Comparison of ENCODE assay signal across 8 cellular contexts in the genomic region with DNA sequence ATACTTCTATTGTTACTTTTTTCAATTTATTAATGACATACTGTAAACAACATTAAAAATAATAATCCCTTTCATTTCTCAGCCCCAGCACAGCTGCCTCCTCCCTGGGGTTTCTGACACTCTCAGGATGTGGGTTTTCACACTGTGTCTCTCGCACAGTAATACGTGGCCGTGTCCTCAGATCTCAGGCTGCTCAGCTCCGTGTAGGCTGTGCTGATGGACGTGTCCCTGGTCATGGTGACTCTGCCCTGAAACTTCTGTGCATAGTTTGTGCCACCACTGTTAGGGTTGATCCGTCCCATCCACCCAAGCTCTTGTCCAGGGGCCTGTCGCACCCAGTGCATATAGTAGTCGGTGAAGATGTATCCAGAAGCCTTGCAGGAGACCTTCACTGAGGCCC.
DNase-seq lines count a peak whose midpoint lies in the region; ATAC-seq and TF ChIP-seq lines count a peak whose summit lies in the region.
"Not testable (repeated sequence)": the region's sequence is repeated elsewhere in the genome, so short reads cannot be mapped to it uniquely, and the experiment has no call there.

No MANE protein-coding gene starts in this region.

- H3K9me3 ChIP-seq in CD4-positive, alpha-beta T cell (ENCODE audit: control insufficient read depth, low read length) = not testable (repeated sequence)

- H3K27ac ChIP-seq in CD4-positive, alpha-beta T cell (ENCODE audit: low read depth, low read length) = not testable (repeated sequence)

- not testable (repeated sequence) for H3K27me3 Mint-ChIP-seq in CD4-positive, alpha-beta T cell; activated CD8-positive, alpha-beta T cell treated with anti-CD3 and anti-CD28 coated beads, Interleukin-2, amount 10 ng/mL, durations not matched to agents 7 days and 5 days (ENCODE audit: low read depth); natural killer cell (ENCODE audit: low read depth in 2 of 2)

- CTCF ChIA-PET in CD4-positive, alpha-beta T cell (lab: Charles Lee); activated CD8-positive, alpha-beta T cell treated with anti-CD3 and anti-CD28 coated beads, Interleukin-2, amount 10 ng/mL, durations not matched to agents 7 days and 5 days (lab: Charles Lee): not testable (repeated sequence)

- peak; percentile 51 for ATAC-seq in CD4-positive, alpha-beta T cell (ENCODE audit: poor library complexity)
- ATAC-seq in GM19025 (IDR thresholded peaks at IDR 0.05; ENCODE audit: low read depth, unreplicated experiment) = peak; percentile 28
- ATAC-seq in GM21367 (IDR thresholded peaks at IDR 0.05; ENCODE audit: unreplicated experiment) = peak; percentile 23
- peak; percentile 32 for ATAC-seq in HG02571 (IDR thresholded peaks at IDR 0.05; ENCODE audit: unreplicated experiment)
- peak; percentile 15 for ATAC-seq in HG02973 (IDR thresholded peaks at IDR 0.05; ENCODE audit: unreplicated experiment)
- peak; percentile 40 for ATAC-seq in HG03354 (IDR thresholded peaks at IDR 0.05; ENCODE audit: poor library complexity, severe bottlenecking, unreplicated experiment)
- ATAC-seq in activated CD8-positive, alpha-beta T cell treated with anti-CD3 and anti-CD28 coated beads, Interleukin-2, amount 10 ng/mL, durations not matched to agents 7 days and 5 days = peak; percentile 62
- ATAC-seq in natural killer cell = peak; percentile 66 to 79 (median 73)

- H3K27ac Mint-ChIP-seq in CD4-positive, alpha-beta T cell; activated CD8-positive, alpha-beta T cell treated with anti-CD3 and anti-CD28 coated beads, Interleukin-2, amount 10 ng/mL, durations not matched to agents 7 days and 5 days; natural killer cell: not testable (repeated sequence)

- not testable (repeated sequence) for TF ChIP-seq CTCF in CD4-positive, alpha-beta T cell (IDR thresholded peaks at IDR 0.05); natural killer cell (IDR thresholded peaks at IDR 0.05)

- not testable (repeated sequence) for H3K36me3 Mint-ChIP-seq in CD4-positive, alpha-beta T cell (ENCODE audit: low read depth); activated CD8-positive, alpha-beta T cell treated with anti-CD3 and anti-CD28 coated beads, Interleukin-2, amount 10 ng/mL, durations not matched to agents 7 days and 5 days (ENCODE audit: low read depth); natural killer cell

- not testable (repeated sequence) for H3K9me3 Mint-ChIP-seq in CD4-positive, alpha-beta T cell; activated CD8-positive, alpha-beta T cell treated with anti-CD3 and anti-CD28 coated beads, Interleukin-2, amount 10 ng/mL, durations not matched to agents 7 days and 5 days (ENCODE audit: insufficient read depth); natural killer cell

- H3K4me1 Mint-ChIP-seq in CD4-positive, alpha-beta T cell (ENCODE audit: low read depth); activated CD8-positive, alpha-beta T cell treated with anti-CD3 and anti-CD28 coated beads, Interleukin-2, amount 10 ng/mL, durations not matched to agents 7 days and 5 days (ENCODE audit: low read depth); natural killer cell: not testable (repeated sequence)

- not testable (repeated sequence) for DNase-seq in CD4-positive, alpha-beta T cell; activated CD8-positive, alpha-beta T cell treated with anti-CD3 and anti-CD28 coated beads, Interleukin-2, amount 10 ng/mL, durations not matched to agents 7 days and 5 days; natural killer cell

- H3K4me3 Mint-ChIP-seq in CD4-positive, alpha-beta T cell; activated CD8-positive, alpha-beta T cell treated with anti-CD3 and anti-CD28 coated beads, Interleukin-2, amount 10 ng/mL, durations not matched to agents 7 days and 5 days; natural killer cell: not testable (repeated sequence)

- intact Hi-C loops in CD4-positive, alpha-beta T cell (cut with DNase I, micrococcal nuclease); natural killer cell (cut with micrococcal nuclease): not testable (repeated sequence)

- H3K27me3 ChIP-seq in CD4-positive, alpha-beta T cell (ENCODE audit: control insufficient read depth, insufficient read depth, low read length) = not testable (repeated sequence)

- POLR2A ChIA-PET in CD4-positive, alpha-beta T cell (lab: Charles Lee); activated CD8-positive, alpha-beta T cell treated with anti-CD3 and anti-CD28 coated beads, Interleukin-2, amount 10 ng/mL, durations not matched to agents 7 days and 5 days (lab: Charles Lee): not testable (repeated sequence)

Comparison
In these comparisons a context has a peak if more than half of its experiments do, and no peak if none do; other contexts are left out.
1. ATAC-seq: peak in every context shown above with its lines; median percentile 73 in natural killer cell; 62 in activated CD8-positive, alpha-beta T cell treated with anti-CD3 and anti-CD28 coated beads, Interleukin-2, amount 10 ng/mL, durations not matched to agents 7 days and 5 days; 51 in CD4-positive, alpha-beta T cell; 40 in HG03354; 32 in HG02571; 28 in GM19025; 23 in GM21367; 15 in HG02973.